22 cellular contexts compared by ENCODE assay signal in genomic region chr3:195868866-195869412, GRCh38. TPM values are rescaled to one million over a fixed set of nuclear protein-coding genes. Genes with fewer than 3 reads are reported as not detected.
DNase-seq lines count a peak whose midpoint lies in the region; ATAC-seq and TF ChIP-seq lines count a peak whose summit lies in the region.
"Had no signal": no experiment of that assay in that cellular context is flagged by ENCODE, and none has a peak within 500 bp of the region (broad histone marks: within the 10 kb centered on the region; RNA-seq: fewer than 3 reads in every experiment).

No MANE protein-coding gene starts in this region.

- DNase-seq in cardiac muscle cell (ENCODE audit: low read depth in 1 of 2, low spot score in 1 of 2) (no peak), cardiac septum (ENCODE audit: low spot score) (no peak), RWPE1 (ENCODE audit: low spot score) (no peak), memory B cell (ENCODE audit: low spot score in 2 of 2) (no peak), type B pancreatic cell (ENCODE audit: extremely low spot score, unreplicated experiment) (peak; percentile 66), kidney tubule cell (ENCODE audit: low spot score) (no peak), NCI-H1092 (lab: John Stamatoyannopoulos, UW) (no peak)
- no peak for DNase-seq in NK-92 treated with Interleukin-12 subunit alpha and Interleukin-12 subunit beta, amount 100 ng/mL, for 24 hours (lab: John Stamatoyannopoulos, UW)
- DNase-seq: CD8-positive, alpha-beta T cell; DMS53; EL; KG1; NCI-H1436 treated with DMSO at 0.1 percent for 48 hours; NCI-H2029 treated with DMSO at 0.1 percent for 48 hours; NCI-H524; Peyer's patch; Right ventricle myocardium superior; T-helper 1 cell had no signal

- intact Hi-C loops in cardiac septum (cut with DNase I), result no loop called here

- POLR2A ChIA-PET in RWPE1 (lab: Yijun Ruan, JAX; ENCODE audit: low non-redundant PET), result no interaction called here

- TF ChIP-seq CTCF in cardiac muscle cell (IDR thresholded peaks at IDR 0.05; ENCODE audit: low read depth, low read length) (no peak), RWPE1 (conservative IDR thresholded peaks at IDR 0.05; ENCODE audit: low read depth) (no peak), type B pancreatic cell (conservative IDR thresholded peaks at IDR 0.05) (no peak)

- peaks cover 31% of the 10 kb centered on the region for H3K36me3 ChIP-seq in cardiac muscle cell

- CTCF ChIA-PET in RWPE1 (lab: Yijun Ruan, JAX), result interaction anchor here (0.6 to 4.2 kb wide), 2 partner anchors 25 to 51 kb away, joined by 6 to 18 read pairs; no protein-coding TSS in a partner anchor

- H3K27ac ChIP-seq in cardiac muscle cell (peak overlapping the region; percentile 57), RWPE1 (peak overlapping the region; percentile 56)
- H3K27ac ChIP-seq: BLaER1, Peyer's patch, SK-N-MC had no signal

- no peaks in the 10 kb centered on the region for H3K27me3 ChIP-seq in cardiac muscle cell
- H3K27me3 ChIP-seq: BLaER1, Peyer's patch had no signal

- no peak overlapping the region for H3K4me3 ChIP-seq in cardiac muscle cell
- H3K4me3 ChIP-seq: BLaER1, GM12878, Peyer's patch, SK-N-MC had no signal

- H3K4me1 Mint-ChIP-seq in memory B cell, result peaks cover 10% of the 10 kb centered on the region
- no peaks in the 10 kb centered on the region for H3K4me1 Mint-ChIP-seq in type B pancreatic cell (ENCODE audit: unreplicated experiment)

- H3K4me1 ChIP-seq in cardiac muscle cell (ENCODE audit: low read depth), result no peaks in the 10 kb centered on the region
- H3K4me1 ChIP-seq: BLaER1, Peyer's patch had no signal

- no peaks in the 10 kb centered on the region for H3K9me3 Mint-ChIP-seq in memory B cell
- H3K9me3 Mint-ChIP-seq in type B pancreatic cell, result no peaks in the 10 kb centered on the region
- H3K9me3 Mint-ChIP-seq: CD8-positive, alpha-beta T cell had no signal

- H3K9me3 ChIP-seq in cardiac muscle cell (ENCODE audit: low read depth), result no peaks in the 10 kb centered on the region
- H3K9me3 ChIP-seq: BLaER1, Peyer's patch had no signal

- peaks cover 12% of the 10 kb centered on the region for H3K36me3 Mint-ChIP-seq in memory B cell
- H3K36me3 Mint-ChIP-seq in type B pancreatic cell, result no peaks in the 10 kb centered on the region

- H3K4me3 Mint-ChIP-seq in memory B cell (no peak overlapping the region), type B pancreatic cell (no peak overlapping the region)
- H3K4me3 Mint-ChIP-seq: CD8-positive, alpha-beta T cell had no signal

- H3K27me3 Mint-ChIP-seq in memory B cell (no peaks in the 10 kb centered on the region), type B pancreatic cell (no peaks in the 10 kb centered on the region)

- peak overlapping the region; percentile 73 for H3K27ac Mint-ChIP-seq in memory B cell
- no peak overlapping the region for H3K27ac Mint-ChIP-seq in type B pancreatic cell
- H3K27ac Mint-ChIP-seq: CD8-positive, alpha-beta T cell had no signal

- ATAC-seq in memory B cell (ENCODE audit: low read depth), result no peak
- ATAC-seq: CD8-positive, alpha-beta T cell; GM12878 had no signal

RNA-seq across cellular contexts. Expression of gene TNK2, which starts 39.4 kb away (rescaled TPM):
- 61.5 and 95.3 TPM in 2 replicates for total RNA-seq in cardiac muscle cell
- 26.1 and 29.8 TPM in 2 replicates for polyA plus RNA-seq in cardiac muscle cell
- 48.3 TPM for total RNA-seq in cardiac septum
- 21.6 and 42.5 TPM in 2 replicates for total RNA-seq in type B pancreatic cell (ENCODE audit: low replicate concordance)

RNA-seq across cellular contexts. Expression of gene MUC4, which starts 57.2 kb away (rescaled TPM):
- not detected in 2 replicates for total RNA-seq in cardiac muscle cell
- 0.16 and 0.25 TPM in 2 replicates for polyA plus RNA-seq in cardiac muscle cell
- total RNA-seq in cardiac septum, result 0.03 TPM
- total RNA-seq in type B pancreatic cell (ENCODE audit: low replicate concordance), result 1.9 and 2.4 TPM in 2 replicates
- total RNA-seq: A673; CD8-positive, alpha-beta T cell; Right ventricle myocardium superior had no signal
